17 cellular contexts compared by ENCODE assay signal in the genomic region with DNA sequence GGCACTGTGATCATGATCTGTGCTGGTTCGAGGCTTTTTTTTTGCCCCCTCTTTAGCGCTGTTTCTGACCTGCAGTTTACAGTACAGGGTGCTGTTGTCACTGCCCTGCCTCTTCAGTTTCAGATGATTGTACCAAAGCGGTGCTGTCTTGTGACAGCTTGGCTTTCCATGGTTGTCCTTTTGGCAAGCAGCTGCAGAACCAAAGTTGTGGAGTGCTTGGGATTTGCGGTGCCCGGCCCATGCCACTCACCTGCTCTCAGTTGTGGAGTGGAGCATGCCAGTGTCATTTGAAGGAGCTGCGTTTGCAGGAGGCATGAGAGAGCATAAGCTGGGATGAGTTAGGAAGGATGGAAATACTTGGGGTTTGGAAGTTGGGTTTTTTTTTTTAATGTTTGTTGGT.
"Had no signal": no experiment of that assay in that cellular context is flagged by ENCODE, and none has a peak within 500 bp of the region (broad histone marks: within the 10 kb centered on the region; RNA-seq: fewer than 3 reads in every experiment).

No MANE protein-coding gene starts in this region.

- H3K27me3 Mint-ChIP-seq: activated naive CD8-positive, alpha-beta T cell treated with anti-CD3 and anti-CD28 coated beads, Interleukin-2, amount 10 ng/mL, durations not matched to agents 7 days and 5 days; stimulated activated memory B cell treated with anti-CD40 and anti-IgM and Interleukin-4, amounts not matched to agents 10 μg/mL and 1 μg/mL and 100 μg/mL, for 72 hours; type B pancreatic cell had no signal

- DNase-seq: activated CD8-positive, alpha-beta memory T cell treated with anti-CD3 and anti-CD28 coated beads, Interleukin-2, amount 50 U/mL, for 48 hours; activated naive CD4-positive, alpha-beta T cell; activated naive CD8-positive, alpha-beta T cell treated with anti-CD3 and anti-CD28 coated beads, Interleukin-2, amount 10 ng/mL, durations not matched to agents 7 days and 5 days; activated T-cell treated with anti-CD3 and anti-CD28 coated beads, Interleukin-2, amount 50 U/mL, for 4 hours; amniotic stem cell; cortex of kidney; midbrain; natural killer cell; sigmoid colon; stimulated activated CD4-positive, alpha-beta T cell treated with anti-CD3 and anti-CD28 coated beads, Interleukin-15, amount 100 ng/mL, for 24 hours; WERI-Rb-1 had no signal

- ATAC-seq: activated T-cell treated with anti-CD3 and anti-CD28 coated beads, Interleukin-2, amount 50 U/mL, for 4 hours; left lobe of liver; natural killer cell; stimulated activated memory B cell treated with anti-CD40 and anti-IgM and Interleukin-4, amounts not matched to agents 10 μg/mL and 1 μg/mL and 100 μg/mL, for 72 hours had no signal

- H3K36me3 Mint-ChIP-seq: natural killer cell had no signal

- H3K4me3 ChIP-seq: sigmoid colon, smooth muscle cell, vagina had no signal

- H3K4me1 ChIP-seq: sigmoid colon had no signal

- H3K27ac ChIP-seq: sigmoid colon, vagina, WERI-Rb-1 had no signal

- H3K9me3 ChIP-seq: sigmoid colon, vagina had no signal

- H3K27ac Mint-ChIP-seq: activated naive CD8-positive, alpha-beta T cell treated with anti-CD3 and anti-CD28 coated beads, Interleukin-2, amount 10 ng/mL, durations not matched to agents 7 days and 5 days; activated T-helper 2 cell treated with anti-CD3 and anti-CD28 coated beads, Interferon-gamma antibody, Interleukin-2, Interleukin-4, amounts not matched to agents 10 μg/mL and 5 μg/mL and 100 μg/mL, durations not matched to agents 14 hours and 24 hours and 36 hours; natural killer cell; stimulated activated memory B cell treated with anti-CD40 and anti-IgM and Interleukin-4, amounts not matched to agents 10 μg/mL and 1 μg/mL and 100 μg/mL, for 72 hours; type B pancreatic cell had no signal

- H3K4me3 Mint-ChIP-seq: activated naive CD8-positive, alpha-beta T cell treated with anti-CD3 and anti-CD28 coated beads, Interleukin-2, amount 10 ng/mL, durations not matched to agents 7 days and 5 days; activated T-cell treated with anti-CD3 and anti-CD28 coated beads, Interleukin-2, amount 50 U/mL, for 4 hours; natural killer cell; stimulated activated memory B cell treated with anti-CD40 and anti-IgM and Interleukin-4, amounts not matched to agents 10 μg/mL and 1 μg/mL and 100 μg/mL, for 72 hours; type B pancreatic cell had no signal

- H3K27me3 ChIP-seq: sigmoid colon, vagina had no signal

- H3K36me3 ChIP-seq: vagina had no signal

- H3K9me3 Mint-ChIP-seq: activated naive CD8-positive, alpha-beta T cell treated with anti-CD3 and anti-CD28 coated beads, Interleukin-2, amount 10 ng/mL, durations not matched to agents 7 days and 5 days; activated T-cell treated with anti-CD3 and anti-CD28 coated beads, Interleukin-2, amount 50 U/mL, for 4 hours; activated T-helper 2 cell treated with anti-CD3 and anti-CD28 coated beads, Interferon-gamma antibody, Interleukin-2, Interleukin-4, amounts not matched to agents 10 μg/mL and 5 μg/mL and 100 μg/mL, durations not matched to agents 14 hours and 24 hours and 36 hours; natural killer cell; stimulated activated memory B cell treated with anti-CD40 and anti-IgM and Interleukin-4, amounts not matched to agents 10 μg/mL and 1 μg/mL and 100 μg/mL, for 72 hours; type B pancreatic cell had no signal
